10 cellular contexts compared by ENCODE assay signal in genomic region chr9:74556685-74557084, GRCh38. TPM values are rescaled to one million over a fixed set of nuclear protein-coding genes. Genes with fewer than 3 reads are reported as not detected.
DNase-seq lines count a peak whose midpoint lies in the region; ATAC-seq lines count a peak whose summit lies in the region.
"Had no signal": no experiment of that assay in that cellular context is flagged by ENCODE, and none has a peak within 500 bp of the region (broad histone marks: within the 10 kb centered on the region; RNA-seq: fewer than 3 reads in every experiment).

No MANE protein-coding gene starts in this region.

- no peak overlapping the region for H3K4me3 ChIP-seq in BLaER1
- H3K4me3 ChIP-seq in CD4-positive, alpha-beta memory T cell (ENCODE audit: low read length in 2 of 2): no peak overlapping the region

- peaks cover 1 to 2% of the 10 kb centered on the region in 2 donors for H3K27me3 Mint-ChIP-seq in CD4-positive, alpha-beta memory T cell

- no peaks in the 10 kb centered on the region for H3K36me3 Mint-ChIP-seq in CD4-positive, alpha-beta memory T cell

- H3K9ac ChIP-seq in BLaER1: no peak overlapping the region

- no peaks in the 10 kb centered on the region for H3K27me3 ChIP-seq in BLaER1
- no peaks in the 10 kb centered on the region for H3K27me3 ChIP-seq in CD4-positive, alpha-beta memory T cell (ENCODE audit: insufficient read depth, low read length)

- peak overlapping the region; percentile 51 for H3K4me2 ChIP-seq in BLaER1

- H3K9me3 ChIP-seq in BLaER1: no peaks in the 10 kb centered on the region
- H3K9me3 ChIP-seq in CD4-positive, alpha-beta memory T cell (ENCODE audit: control insufficient read depth in 1 of 2, low read length in 2 of 2): no peaks in the 10 kb centered on the region

- peak overlapping the region; percentile 41 for H3K27ac ChIP-seq in BLaER1
- no peak overlapping the region for H3K27ac ChIP-seq in CD4-positive, alpha-beta memory T cell (ENCODE audit: low read depth, low read length)

- intact Hi-C loops in left colon (cut with DNase I, micrococcal nuclease): no loop called here
- intact Hi-C loops in CD4-positive, alpha-beta memory T cell (cut with micrococcal nuclease): no loop called here

- H4K20me1 ChIP-seq in BLaER1: no peaks in the 10 kb centered on the region

- no peak for DNase-seq in left colon
- DNase-seq in CD4-positive, alpha-beta memory T cell: no peak
- no peak for DNase-seq in activated effector memory CD4-positive, alpha-beta T cell treated with anti-CD3 and anti-CD28 coated beads, Interleukin-2, amount 50 U/mL, for 16 hours
- DNase-seq: C1 segment of cervical spinal cord had no signal

- peaks cover 73% of the 10 kb centered on the region for H3K4me1 ChIP-seq in BLaER1
- no peaks in the 10 kb centered on the region for H3K4me1 ChIP-seq in CD4-positive, alpha-beta memory T cell (ENCODE audit: insufficient read depth, low read length)

- peaks cover 53% of the 10 kb centered on the region; the same call in 1 of the 2 replicates for H3K36me3 ChIP-seq in BLaER1
- H3K36me3 ChIP-seq in CD4-positive, alpha-beta memory T cell (ENCODE audit: insufficient read depth, low read length): no peaks in the 10 kb centered on the region

- H3K9me3 Mint-ChIP-seq in CD4-positive, alpha-beta memory T cell: peaks cover 0 to 2% (median 0%) of the 10 kb centered on the region in 8 donors

- H3K4me1 Mint-ChIP-seq in CD4-positive, alpha-beta memory T cell: peaks cover 0 to 1% (median 0%) of the 10 kb centered on the region in 4 donors

- POLR2A ChIA-PET in CD4-positive, alpha-beta memory T cell (lab: Charles Lee; ENCODE audit: partially characterized antibody): no interaction called here

- peak; percentile 91 for ATAC-seq in GM18868 (IDR thresholded peaks at IDR 0.05; ENCODE audit: unreplicated experiment)
- peak; percentile 90 for ATAC-seq in HG02610 (IDR thresholded peaks at IDR 0.05; ENCODE audit: unreplicated experiment)
- peak; percentile 80 for ATAC-seq in HG03520 (IDR thresholded peaks at IDR 0.05; ENCODE audit: unreplicated experiment)
- no peak for ATAC-seq in left colon
- ATAC-seq in GM19328 (IDR thresholded peaks at IDR 0.05; ENCODE audit: unreplicated experiment): no peak

- CTCF ChIA-PET in CD4-positive, alpha-beta memory T cell (lab: Charles Lee; ENCODE audit: partially characterized antibody): no interaction called here

- H3K27ac Mint-ChIP-seq in CD4-positive, alpha-beta memory T cell: no peak overlapping the region

- no peak overlapping the region for H3K4me3 Mint-ChIP-seq in CD4-positive, alpha-beta memory T cell

RNA-seq across cellular contexts. Expression of gene RORB, which starts 59.5 kb away (rescaled TPM):
- under 1 TPM; 0.15 to 0.34 TPM for total RNA-seq in left colon
- not detected for total RNA-seq in CD4-positive, alpha-beta memory T cell
- polyA plus RNA-seq in CD4-positive, alpha-beta memory T cell: not detected
- total RNA-seq: MCF 10A had no signal

Comparison
In these comparisons a context has a peak if more than half of its experiments do, and no peak if none do; other contexts are left out.
1. ATAC-seq: peak in GM18868 (single experiment), HG02610 (single experiment) and HG03520 (single experiment); none in left colon (single experiment) and GM19328 (single experiment).